Comparison of ENCODE assay signal across 8 cellular contexts in genomic region chr13:97976551-97977375, GRCh38. TPM values are rescaled to one million over a fixed set of nuclear protein-coding genes. Genes with fewer than 3 reads are reported as not detected.
A peak's percentile ranks its signal among the peaks of the same experiment; 100 is the strongest.
DNase-seq lines count a peak whose midpoint lies in the region; ATAC-seq and TF ChIP-seq lines count a peak whose summit lies in the region.

No MANE protein-coding gene starts in this region.

- peak; percentile 54 for DNase-seq in BE2C
- no peak for DNase-seq in PC-3
- DNase-seq in astrocyte of the spinal cord (ENCODE audit: low read depth, low spot score) = no peak
- DNase-seq in iPS-NIHi11 (ENCODE audit: low spot score) = peak; percentile 36
- DNase-seq in central memory CD4-positive, alpha-beta T cell = no peak

- POLR2A ChIA-PET in PC-3 (lab: Charles Lee; ENCODE audit: unreplicated experiment) = interaction anchor here (0.5 kb wide), 1 partner anchor 120 kb away, joined by 5 read pairs; no protein-coding TSS in a partner anchor

- in situ Hi-C loops in astrocyte of the spinal cord (cut with HindIII; ENCODE audit: low sequenced_read_pairs) = no loop called here

- no peaks in the 10 kb centered on the region for H3K9me3 ChIP-seq in BE2C
- no peaks in the 10 kb centered on the region for H3K9me3 ChIP-seq in PC-3 (ENCODE audit: low read length)

- no TSS peak for BruUV-seq in PC-3 (replicated peaks; lab: Mats Ljungman, UMichigan)

- H3K9me2 ChIP-seq in PC-3 (replicated peaks; ENCODE audit: low read length) = no peaks in the 10 kb centered on the region

- intact Hi-C loops in PC-3 (cut with micrococcal nuclease) = loop anchor here (5.0 kb wide), 1 partner anchor 46 kb away; no protein-coding TSS in a partner anchor

- peaks cover 32% of the 10 kb centered on the region for H4K20me1 ChIP-seq in PC-3 (ENCODE audit: low read length)

- peak overlapping the region; percentile 96 for H3K9ac ChIP-seq in PC-3 (ENCODE audit: low read length)

- H3K4me3 ChIP-seq in BE2C (ENCODE audit: low read depth, low read length) = peak overlapping the region; percentile 94
- H3K4me3 ChIP-seq in PC-3 (ENCODE audit: low read length) = peak overlapping the region; percentile 95
- peak overlapping the region; percentile 86 for H3K4me3 ChIP-seq in astrocyte of the spinal cord (ENCODE audit: low read depth, low read length)
- peak overlapping the region; percentile 60 to 93 (median 78) for H3K4me3 ChIP-seq in skin epidermis

- H2AFZ ChIP-seq in PC-3 (ENCODE audit: low read length) = peak overlapping the region; percentile 34; the same call in 1 of the 2 replicates

- ATAC-seq in GM18511 (IDR thresholded peaks at IDR 0.05; ENCODE audit: unreplicated experiment) = peak; percentile 50
- ATAC-seq in HG02938 (IDR thresholded peaks at IDR 0.05; ENCODE audit: unreplicated experiment) = peak; percentile 42
- peak; percentile 12 for ATAC-seq in PC-3

- H3K27ac ChIP-seq in PC-3 (ENCODE audit: low read length) (peak overlapping the region; percentile 73), skin epidermis (peak overlapping the region; percentile 52 to 97 (median 87))

- peaks cover 9% of the 10 kb centered on the region for H3K36me3 ChIP-seq in BE2C
- peaks cover 14% of the 10 kb centered on the region for H3K36me3 ChIP-seq in PC-3 (ENCODE audit: low read depth, low read length)

- peak overlapping the region; percentile 91 for H3K4me2 ChIP-seq in PC-3 (ENCODE audit: low read length)

- no peaks in the 10 kb centered on the region; the same call in 1 of the 2 replicates for H3K4me1 ChIP-seq in BE2C
- peaks cover 28% of the 10 kb centered on the region for H3K4me1 ChIP-seq in PC-3 (ENCODE audit: insufficient read depth, low read length)

- H3K79me2 ChIP-seq in PC-3 (ENCODE audit: low read length) = peaks cover 50% of the 10 kb centered on the region

- H3F3A ChIP-seq in PC-3 (ENCODE audit: low read length, unreplicated experiment) = no peaks in the 10 kb centered on the region

- CTCF ChIA-PET in PC-3 (lab: Charles Lee) = no interaction called here

- no peaks in the 10 kb centered on the region for H3K27me3 ChIP-seq in BE2C
- no peaks in the 10 kb centered on the region for H3K27me3 ChIP-seq in PC-3 (ENCODE audit: low read length)

- no peak for TF ChIP-seq CTCF in BE2C (IDR thresholded peaks at IDR 0.05; ENCODE audit: low read depth, low read length)
- no peak for TF ChIP-seq CTCF in PC-3 (conservative IDR thresholded peaks at IDR 0.05; ENCODE audit: low read depth, low read length)
- no peak for TF ChIP-seq CTCF in astrocyte of the spinal cord (IDR thresholded peaks at IDR 0.05; ENCODE audit: low read depth, low read length)

RNA-seq across cellular contexts. Expression of gene IPO5, which starts 23.3 kb away (rescaled TPM):
- polyA plus RNA-seq in BE2C (2012; ENCODE audit: insufficient read depth, insufficient read length, low read depth) = 54.4 TPM
- total RNA-seq in PC-3 (2014; rRNA removed) = 155 and 181 TPM in 2 replicates

Comparison
In these comparisons a context has a peak if more than half of its experiments do, and no peak if none do; other contexts are left out.
1. DNase-seq: peak in BE2C (single experiment) and iPS-NIHi11 (single experiment); none in PC-3 (single experiment), astrocyte of the spinal cord (single experiment) and central memory CD4-positive, alpha-beta T cell (single experiment).
2. Peak in every context shown above with its lines, with median percentiles within 50 percentile points of each other: H3K4me3 ChIP-seq and ATAC-seq.